ENCODE assay signal across 23 cellular contexts in the genomic region with DNA sequence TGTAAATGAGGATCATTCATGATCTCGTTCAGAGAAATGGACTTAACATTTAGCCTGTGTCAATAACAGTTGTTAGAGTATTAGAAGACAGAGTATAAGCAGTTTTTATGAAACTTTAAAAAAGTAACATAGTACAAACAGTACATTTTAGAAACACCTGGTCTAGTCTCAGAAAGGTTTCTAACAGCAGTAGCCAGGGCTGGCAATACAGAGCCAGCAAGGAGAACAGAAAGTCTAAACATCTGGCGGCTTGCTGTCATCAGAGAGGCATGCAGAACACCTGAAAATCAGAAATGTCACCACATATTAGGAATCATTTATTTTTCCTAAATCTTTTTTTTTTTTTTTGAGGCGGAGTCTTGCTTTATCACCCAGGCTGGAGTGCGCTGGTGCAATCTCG.
"Had no signal": no experiment of that assay in that cellular context is flagged by ENCODE, and none has a peak within 500 bp of the region (broad histone marks: within the 10 kb centered on the region; RNA-seq: fewer than 3 reads in every experiment).

No MANE protein-coding gene starts in this region.

- H3K27ac ChIP-seq: Peyer's patch, SJSA1, SK-N-MC had no signal

- H3K9me3 ChIP-seq: MG63, Peyer's patch, SJSA1 had no signal

- ATAC-seq: PC-3 had no signal

- H3K4me3 ChIP-seq: MG63, Peyer's patch, SJSA1, SK-N-MC had no signal

- H3K27me3 ChIP-seq: MG63, Peyer's patch, SJSA1 had no signal

- DNase-seq: IMR-90; Karpas-422; KG1; MG63; NCI-H1092 treated with DMSO at 0.1 percent for 48 hours; NCI-H1436; NCI-H187; NCI-H2029; NCI-H2081 treated with DMSO at 0.1 percent for 48 hours; NCI-H2171; NCI-H226; NCI-H446; NCI-H510A; NCI-H524 treated with DMSO at 0.1 percent for 48 hours; NCI-H69; NCI-H774; NK-92 treated with Interleukin-12 subunit alpha and Interleukin-12 subunit beta, amount 100 ng/mL, for 24 hours; PC-3; Peyer's patch; Right ventricle myocardium superior; SIG-M5 had no signal

- H3K4me1 ChIP-seq: Peyer's patch had no signal
